9 cellular contexts compared by ENCODE assay signal in the genomic region with DNA sequence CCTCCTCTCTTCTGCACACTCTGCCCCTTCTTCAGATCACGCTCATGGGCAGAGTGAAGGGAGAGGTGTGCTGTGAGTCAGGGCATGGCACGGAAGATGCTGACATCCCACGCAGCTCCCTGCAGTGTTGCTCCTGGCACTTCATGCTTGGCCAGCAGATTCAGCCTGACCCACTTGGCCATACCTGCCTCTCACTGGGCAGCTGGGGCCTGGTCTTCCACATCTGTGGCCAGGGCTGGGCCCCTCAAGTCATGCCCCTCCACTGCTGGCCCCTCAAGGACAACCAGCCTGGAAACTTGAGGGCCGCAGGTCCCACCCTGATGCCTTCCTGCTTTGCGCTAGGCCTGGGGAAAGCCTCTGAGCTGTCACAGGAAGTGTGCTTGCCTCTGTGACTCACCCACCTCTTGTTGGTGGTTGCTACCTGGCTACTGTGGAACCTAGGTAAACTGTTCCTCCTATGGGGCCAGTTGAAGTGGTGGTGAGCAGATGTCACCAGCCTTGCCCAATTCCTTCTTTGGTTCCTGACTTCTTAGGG. TPM values are rescaled to one million over a fixed set of nuclear protein-coding genes. Genes with fewer than 3 reads are reported as not detected.
A peak's percentile ranks its signal among the peaks of the same experiment; 100 is the strongest.
DNase-seq lines count a peak whose midpoint lies in the region; ATAC-seq lines count a peak whose summit lies in the region.
"Had no signal": no experiment of that assay in that cellular context is flagged by ENCODE, and none has a peak within 500 bp of the region (broad histone marks: within the 10 kb centered on the region; RNA-seq: fewer than 3 reads in every experiment).

No MANE protein-coding gene starts in this region.

- peak overlapping the region; percentile 34 for H3K27ac Mint-ChIP-seq in activated T-helper 1 cell treated with anti-CD3 and anti-CD28 coated beads, Interleukin-12 subunit alpha, Interleukin-12 subunit beta, Interleukin-2, Interleukin-4 antibody, amounts not matched to agents 30 ng/mL and 10 ng/mL and 1 ng/mL, durations not matched to agents 14 hours and 24 hours and 36 hours
- peak overlapping the region; percentile 85 for H3K27ac Mint-ChIP-seq in stimulated activated effector memory CD8-positive, alpha-beta T cell treated with anti-CD3 and anti-CD28 coated beads, Interleukin-12 subunit alpha, Interleukin-12 subunit beta, amount 100 ng/mL, for 72 hours

- no peak overlapping the region for H3K18ac ChIP-seq in mesendoderm (ENCODE audit: low read length)

- no peak overlapping the region for H2AK5ac ChIP-seq in mesendoderm (ENCODE audit: low read length)

- no peak overlapping the region for H4K8ac ChIP-seq in mesendoderm (ENCODE audit: low read depth, low read length)

- H3K27me3 ChIP-seq in mesendoderm (ENCODE audit: insufficient read depth, low read length, poor library complexity), result no peaks in the 10 kb centered on the region
- H3K27me3 ChIP-seq: esophagus muscularis mucosa had no signal

- no peaks in the 10 kb centered on the region for H3K36me3 Mint-ChIP-seq in activated T-helper 1 cell treated with anti-CD3 and anti-CD28 coated beads, Interleukin-12 subunit alpha, Interleukin-12 subunit beta, Interleukin-2, Interleukin-4 antibody, amounts not matched to agents 30 ng/mL and 10 ng/mL and 1 ng/mL, durations not matched to agents 14 hours and 24 hours and 36 hours (ENCODE audit: low read depth)
- no peaks in the 10 kb centered on the region for H3K36me3 Mint-ChIP-seq in stimulated activated effector memory CD8-positive, alpha-beta T cell treated with anti-CD3 and anti-CD28 coated beads, Interleukin-12 subunit alpha, Interleukin-12 subunit beta, amount 100 ng/mL, for 72 hours

- peak overlapping the region; percentile 66 for H3K23ac ChIP-seq in mesendoderm (ENCODE audit: low read length)

- no CpG with 5 or more reads among the region's 5 CpGs for WGBS in mesendoderm (ENCODE audit: extremely low coverage, insufficient coverage, low lambda C conversion rate)

- no peak overlapping the region for H3K4me2 ChIP-seq in mesendoderm (ENCODE audit: low read length)

- no peaks in the 10 kb centered on the region for H3K4me1 ChIP-seq in mesendoderm (ENCODE audit: control insufficient read depth, low read depth, low read length)

- H3K4ac ChIP-seq in mesendoderm (ENCODE audit: low read depth, low read length), result no peak overlapping the region

- H3K27me3 Mint-ChIP-seq in activated T-helper 1 cell treated with anti-CD3 and anti-CD28 coated beads, Interleukin-12 subunit alpha, Interleukin-12 subunit beta, Interleukin-2, Interleukin-4 antibody, amounts not matched to agents 30 ng/mL and 10 ng/mL and 1 ng/mL, durations not matched to agents 14 hours and 24 hours and 36 hours (ENCODE audit: insufficient read depth), result no peaks in the 10 kb centered on the region

- H3K9ac ChIP-seq in mesendoderm (ENCODE audit: low read length), result no peak overlapping the region

- no peaks in the 10 kb centered on the region for H3K79me1 ChIP-seq in mesendoderm (ENCODE audit: low read length)

- H3K36me3 ChIP-seq in mesendoderm (ENCODE audit: control insufficient read depth, insufficient read depth, low read length), result no peaks in the 10 kb centered on the region
- H3K36me3 ChIP-seq: esophagus muscularis mucosa had no signal

- no peak overlapping the region for H2BK5ac ChIP-seq in mesendoderm (ENCODE audit: low read length)

- H3K4me1 Mint-ChIP-seq in activated T-helper 1 cell treated with anti-CD3 and anti-CD28 coated beads, Interleukin-12 subunit alpha, Interleukin-12 subunit beta, Interleukin-2, Interleukin-4 antibody, amounts not matched to agents 30 ng/mL and 10 ng/mL and 1 ng/mL, durations not matched to agents 14 hours and 24 hours and 36 hours (ENCODE audit: low read depth), result peaks cover 20% of the 10 kb centered on the region
- H3K4me1 Mint-ChIP-seq in stimulated activated effector memory CD8-positive, alpha-beta T cell treated with anti-CD3 and anti-CD28 coated beads, Interleukin-12 subunit alpha, Interleukin-12 subunit beta, amount 100 ng/mL, for 72 hours, result peaks cover 31% of the 10 kb centered on the region

- H4K5ac ChIP-seq in mesendoderm (ENCODE audit: low read length), result no peak overlapping the region

- no peak overlapping the region for H2BK15ac ChIP-seq in mesendoderm (replicated peaks; ENCODE audit: low read depth)

- ATAC-seq in stimulated activated effector memory CD8-positive, alpha-beta T cell treated with anti-CD3 and anti-CD28 coated beads, Interleukin-12 subunit alpha, Interleukin-12 subunit beta, amount 100 ng/mL, for 72 hours, result peak; percentile 94
- ATAC-seq in GM18511 (IDR thresholded peaks at IDR 0.05; ENCODE audit: unreplicated experiment) (no peak), HG03097 (IDR thresholded peaks at IDR 0.05; ENCODE audit: low FRiP score, unreplicated experiment) (no peak), HG03025 (IDR thresholded peaks at IDR 0.05; ENCODE audit: low FRiP score, unreplicated experiment) (no peak), HG02571 (IDR thresholded peaks at IDR 0.05; ENCODE audit: unreplicated experiment) (no peak)

- no peak overlapping the region for H3K56ac ChIP-seq in mesendoderm (ENCODE audit: low read length)

- H3K4me3 Mint-ChIP-seq in activated T-helper 1 cell treated with anti-CD3 and anti-CD28 coated beads, Interleukin-12 subunit alpha, Interleukin-12 subunit beta, Interleukin-2, Interleukin-4 antibody, amounts not matched to agents 30 ng/mL and 10 ng/mL and 1 ng/mL, durations not matched to agents 14 hours and 24 hours and 36 hours, result no peak overlapping the region
- peak overlapping the region; percentile 34 for H3K4me3 Mint-ChIP-seq in stimulated activated effector memory CD8-positive, alpha-beta T cell treated with anti-CD3 and anti-CD28 coated beads, Interleukin-12 subunit alpha, Interleukin-12 subunit beta, amount 100 ng/mL, for 72 hours

- peak; percentile 25 for DNase-seq in T follicular helper cell (ENCODE audit: low read depth)
- DNase-seq in activated T-helper 1 cell treated with anti-CD3 and anti-CD28 coated beads, Interleukin-12 subunit alpha, Interleukin-12 subunit beta, Interleukin-2, Interleukin-4 antibody, amounts not matched to agents 30 ng/mL and 10 ng/mL and 1 ng/mL, durations not matched to agents 14 hours and 24 hours and 36 hours (ENCODE audit: low spot score), result peak; percentile 48
- peak; percentile 29 for DNase-seq in mesendoderm
- peak; percentile 20 to 67 for DNase-seq in stimulated activated effector memory CD8-positive, alpha-beta T cell treated with anti-CD3 and anti-CD28 coated beads, Interleukin-12 subunit alpha, Interleukin-12 subunit beta, amount 100 ng/mL, for 72 hours (ENCODE audit: low spot score in 2 of 2)

- no peak overlapping the region for H3K27ac ChIP-seq in mesendoderm (ENCODE audit: low read depth, low read length)
- H3K27ac ChIP-seq: esophagus muscularis mucosa had no signal

- H3K79me2 ChIP-seq in mesendoderm (ENCODE audit: control insufficient read depth, insufficient read depth, low read length), result no peaks in the 10 kb centered on the region

- no peaks in the 10 kb centered on the region for H3K9me3 Mint-ChIP-seq in activated T-helper 1 cell treated with anti-CD3 and anti-CD28 coated beads, Interleukin-12 subunit alpha, Interleukin-12 subunit beta, Interleukin-2, Interleukin-4 antibody, amounts not matched to agents 30 ng/mL and 10 ng/mL and 1 ng/mL, durations not matched to agents 14 hours and 24 hours and 36 hours
- no peaks in the 10 kb centered on the region for H3K9me3 Mint-ChIP-seq in stimulated activated effector memory CD8-positive, alpha-beta T cell treated with anti-CD3 and anti-CD28 coated beads, Interleukin-12 subunit alpha, Interleukin-12 subunit beta, amount 100 ng/mL, for 72 hours

- no peak overlapping the region for H3K4me3 ChIP-seq in mesendoderm (ENCODE audit: low read length)
- H3K4me3 ChIP-seq: esophagus muscularis mucosa had no signal

- H2BK120ac ChIP-seq in mesendoderm (ENCODE audit: low read depth, low read length), result no peak overlapping the region

- intact Hi-C loops in activated T-helper 1 cell treated with anti-CD3 and anti-CD28 coated beads, Interleukin-12 subunit alpha, Interleukin-12 subunit beta, Interleukin-2, Interleukin-4 antibody, amounts not matched to agents 30 ng/mL and 10 ng/mL and 1 ng/mL, durations not matched to agents 14 hours and 24 hours and 36 hours (cut with micrococcal nuclease), result no loop called here

RNA-seq across cellular contexts. Expression of a gene that starts 48.7 kb away (rescaled TPM):
- total RNA-seq in activated T-helper 1 cell treated with anti-CD3 and anti-CD28 coated beads, Interleukin-12 subunit alpha, Interleukin-12 subunit beta, Interleukin-2, Interleukin-4 antibody, amounts not matched to agents 30 ng/mL and 10 ng/mL and 1 ng/mL, durations not matched to agents 14 hours and 24 hours and 36 hours, result 0.13 and 0.34 TPM in 2 replicates
- 0.38 TPM for polyA plus RNA-seq in mesendoderm (2013, experiment 1 of 2)
- polyA plus RNA-seq in mesendoderm (2013, experiment 2 of 2), result 0.43 TPM
